Comparison of ENCODE assay signal across 36 cellular contexts in the genomic region with DNA sequence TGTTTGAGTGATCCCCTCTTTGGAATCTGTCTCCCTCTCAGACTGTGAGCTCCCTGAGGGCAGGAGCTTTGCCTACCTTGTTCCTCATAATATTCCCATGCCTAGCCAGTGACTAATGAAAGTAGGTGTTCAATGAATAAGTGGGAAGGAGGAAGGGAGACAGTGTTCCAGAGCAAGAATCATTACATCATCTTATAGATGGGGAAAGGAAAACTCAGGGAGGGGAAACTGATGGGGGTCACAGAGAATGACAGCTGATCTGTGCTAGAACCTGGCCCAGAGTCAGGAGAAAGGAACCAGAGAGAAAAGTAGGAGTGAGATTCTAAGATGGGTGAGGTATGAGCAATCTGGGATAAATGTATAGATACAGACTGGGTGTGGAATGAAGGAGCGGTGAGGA. TPM values are rescaled to one million over a fixed set of nuclear protein-coding genes. Genes with fewer than 3 reads are reported as not detected.
"Had no signal": no experiment of that assay in that cellular context is flagged by ENCODE, and none has a peak within 500 bp of the region (broad histone marks: within the 10 kb centered on the region; RNA-seq: fewer than 3 reads in every experiment).

No MANE protein-coding gene starts in this region.

- H3K36me3 ChIP-seq: adrenal gland, breast epithelium, cardiac muscle cell, colonic mucosa, esophagus squamous epithelium, gastroesophageal sphincter, WERI-Rb-1 had no signal

- H3K4me3 Mint-ChIP-seq: activated B cell treated with CpG ODN at 0.5 μM for 24 hours; activated CD8-positive, alpha-beta T cell treated with anti-CD3 and anti-CD28 coated beads for 36 hours; activated naive CD4-positive, alpha-beta T cell treated with anti-CD3 and anti-CD28 coated beads for 36 hours; activated naive CD4-positive, alpha-beta T cell treated with anti-CD3 and anti-CD28 coated beads, Interleukin-2, amount 50 U/mL, for 24 hours; activated naive CD8-positive, alpha-beta T cell treated with anti-CD3 and anti-CD28 coated beads for 36 hours; activated naive CD8-positive, alpha-beta T cell treated with anti-CD3 and anti-CD28 coated beads, Interleukin-2, amount 50 U/mL, for 24 hours; activated T-cell treated with anti-CD3 and anti-CD28 coated beads, Interleukin-2, amount 50 U/mL, for 4 hours; T-helper 17 cell; T-helper 2 cell treated with Interferon-gamma antibody and Interleukin-4, amounts not matched to agents 5 μg/mL and 100 μg/mL, for 36 hours had no signal

- H3K9me3 Mint-ChIP-seq: activated B cell treated with CpG ODN at 0.5 μM for 24 hours; activated CD8-positive, alpha-beta T cell treated with anti-CD3 and anti-CD28 coated beads for 36 hours; activated naive CD4-positive, alpha-beta T cell treated with anti-CD3 and anti-CD28 coated beads for 36 hours; activated naive CD4-positive, alpha-beta T cell treated with anti-CD3 and anti-CD28 coated beads, Interleukin-2, amount 50 U/mL, for 24 hours; activated naive CD8-positive, alpha-beta T cell treated with anti-CD3 and anti-CD28 coated beads for 36 hours; activated naive CD8-positive, alpha-beta T cell treated with anti-CD3 and anti-CD28 coated beads, Interleukin-2, amount 50 U/mL, for 24 hours; activated T-cell treated with anti-CD3 and anti-CD28 coated beads, Interleukin-2, amount 50 U/mL, for 4 hours; activated T-helper 2 cell treated with anti-CD3 and anti-CD28 coated beads, Interferon-gamma antibody, Interleukin-2, Interleukin-4, amounts not matched to agents 10 μg/mL and 5 μg/mL and 100 μg/mL, durations not matched to agents 14 hours and 24 hours and 36 hours; T-helper 2 cell treated with Interferon-gamma antibody and Interleukin-4, amounts not matched to agents 5 μg/mL and 100 μg/mL, for 36 hours had no signal

- ATAC-seq: activated CD4-positive, CD25-positive, alpha-beta regulatory T cell treated with anti-CD3 and anti-CD28 coated beads, Interleukin-2, amount 50 U/mL, for 24 hours; activated CD8-positive, alpha-beta T cell treated with anti-CD3 and anti-CD28 coated beads for 36 hours; activated naive CD8-positive, alpha-beta T cell treated with anti-CD3 and anti-CD28 coated beads, Interleukin-2, amount 50 U/mL, for 24 hours; activated T-cell treated with anti-CD3 and anti-CD28 coated beads, Interleukin-2, amount 50 U/mL, for 4 hours; body of pancreas; gastroesophageal sphincter; T-helper 17 cell had no signal

- H3K4me1 Mint-ChIP-seq: activated naive CD4-positive, alpha-beta T cell treated with anti-CD3 and anti-CD28 coated beads, Interleukin-2, amount 50 U/mL, for 24 hours had no signal

- H3K9me3 ChIP-seq: adrenal gland, body of pancreas, breast epithelium, colonic mucosa, esophagus squamous epithelium, gastroesophageal sphincter had no signal

- H3K4me3 ChIP-seq: adrenal gland, body of pancreas, breast epithelium, cardiac muscle cell, colonic mucosa, esophagus squamous epithelium, gastroesophageal sphincter had no signal

- H3K36me3 Mint-ChIP-seq: activated naive CD4-positive, alpha-beta T cell treated with anti-CD3 and anti-CD28 coated beads, Interleukin-2, amount 50 U/mL, for 24 hours; activated naive CD8-positive, alpha-beta T cell treated with anti-CD3 and anti-CD28 coated beads for 36 hours had no signal

- H3K27me3 ChIP-seq: adrenal gland, body of pancreas, breast epithelium, cardiac muscle cell, colonic mucosa had no signal

- H3K4me1 ChIP-seq: adrenal gland, body of pancreas, breast epithelium, gastroesophageal sphincter had no signal

- H3K27ac ChIP-seq: adrenal gland, body of pancreas, breast epithelium, colonic mucosa, epithelial cell of prostate, esophagus squamous epithelium, gastroesophageal sphincter had no signal

- DNase-seq: activated B cell treated with CpG ODN at 0.5 μM for 24 hours; activated CD4-positive, alpha-beta T cell treated with anti-CD3 and anti-CD28 coated beads for 48 hours; activated CD4-positive, alpha-beta T cell treated with anti-CD3 and anti-CD28 coated beads, Interleukin-2, amount 50 U/mL, for 1 hour; activated CD4-positive, alpha-beta T cell treated with anti-CD3 and anti-CD28 coated beads, Interleukin-2, amount 50 U/mL, for 48 hours; activated CD8-positive, alpha-beta memory T cell treated with anti-CD3 and anti-CD28 coated beads for 24 hours; activated CD8-positive, alpha-beta T cell treated with anti-CD3 and anti-CD28 coated beads for 36 hours; activated effector memory CD4-positive, alpha-beta T cell treated with anti-CD3 and anti-CD28 coated beads, Interleukin-2, amount 50 U/mL, for 16 hours; activated naive CD4-positive, alpha-beta T cell treated with anti-CD3 and anti-CD28 coated beads for 36 hours; activated naive CD8-positive, alpha-beta T cell treated with anti-CD3 and anti-CD28 coated beads for 36 hours; activated naive CD8-positive, alpha-beta T cell treated with anti-CD3 and anti-CD28 coated beads, Interleukin-2, amount 50 U/mL, for 24 hours; activated T-cell treated with anti-CD3 and anti-CD28 coated beads, Interleukin-2, amount 50 U/mL, for 4 hours; adrenal gland; aorta; body of pancreas; central memory CD4-positive, alpha-beta T cell; cerebellar nuclear complex; colonic mucosa; effector CD8-positive, alpha-beta T cell; esophagus squamous epithelium; foreskin melanocyte; T-helper 1 cell; T-helper 17 cell; T1000; WERI-Rb-1 had no signal

- H3K27me3 Mint-ChIP-seq: activated B cell treated with CpG ODN at 0.5 μM for 24 hours; activated naive CD4-positive, alpha-beta T cell treated with anti-CD3 and anti-CD28 coated beads, Interleukin-2, amount 50 U/mL, for 24 hours; activated naive CD8-positive, alpha-beta T cell treated with anti-CD3 and anti-CD28 coated beads for 36 hours; activated naive CD8-positive, alpha-beta T cell treated with anti-CD3 and anti-CD28 coated beads, Interleukin-2, amount 50 U/mL, for 24 hours had no signal

- FAIRE-seq: endometrium, endothelial cell of umbilical vein had no signal

- H3K27ac Mint-ChIP-seq: activated B cell treated with CpG ODN at 0.5 μM for 24 hours; activated CD8-positive, alpha-beta T cell treated with anti-CD3 and anti-CD28 coated beads for 36 hours; activated naive CD4-positive, alpha-beta T cell treated with anti-CD3 and anti-CD28 coated beads for 36 hours; activated naive CD4-positive, alpha-beta T cell treated with anti-CD3 and anti-CD28 coated beads, Interleukin-2, amount 50 U/mL, for 24 hours; activated naive CD8-positive, alpha-beta T cell treated with anti-CD3 and anti-CD28 coated beads for 36 hours; activated naive CD8-positive, alpha-beta T cell treated with anti-CD3 and anti-CD28 coated beads, Interleukin-2, amount 50 U/mL, for 24 hours; activated T-helper 2 cell treated with anti-CD3 and anti-CD28 coated beads, Interferon-gamma antibody, Interleukin-2, Interleukin-4, amounts not matched to agents 10 μg/mL and 5 μg/mL and 100 μg/mL, durations not matched to agents 14 hours and 24 hours and 36 hours; T-helper 17 cell; T-helper 2 cell treated with Interferon-gamma antibody and Interleukin-4, amounts not matched to agents 5 μg/mL and 100 μg/mL, for 36 hours had no signal

RNA-seq across cellular contexts. Expression of a gene that starts 29.9 kb away (rescaled TPM):
- total RNA-seq: activated B cell treated with CpG ODN at 0.5 μM for 24 hours; activated CD8-positive, alpha-beta T cell treated with anti-CD3 and anti-CD28 coated beads for 36 hours; activated naive CD4-positive, alpha-beta T cell treated with anti-CD3 and anti-CD28 coated beads for 36 hours; activated naive CD8-positive, alpha-beta T cell treated with anti-CD3 and anti-CD28 coated beads for 36 hours; activated T-cell treated with anti-CD3 and anti-CD28 coated beads, Interleukin-2, amount 50 U/mL, for 4 hours; activated T-helper 2 cell treated with anti-CD3 and anti-CD28 coated beads, Interferon-gamma antibody, Interleukin-2, Interleukin-4, amounts not matched to agents 10 μg/mL and 5 μg/mL and 100 μg/mL, durations not matched to agents 14 hours and 24 hours and 36 hours; fibroblast of lung; fibroblast of villous mesenchyme; T-helper 17 cell had no signal
